1 cellular context compared by ENCODE assay signal in genomic region chr3:119676771-119677640, GRCh38.
TF ChIP-seq lines count a peak whose summit lies in the region.

Gene COX17 (minus strand): TSS chr3:119677406. CDS start chr3:119677310, 96 bp downstream.

TF ChIP-seq in GM12878, 131 proteins besides CTCF, POLR2A, EP300 and RAD21 (continued from another document):
- no peak for TF ChIP-seq CEBPZ (IDR thresholded peaks at IDR 0.05; ENCODE audit: low read depth, low read length)
- TF ChIP-seq USF2 (IDR thresholded peaks at IDR 0.05; ENCODE audit: borderline replicate concordance, low read depth, low read length), result no peak
- TF ChIP-seq MTA2 (IDR thresholded peaks at IDR 0.05; ENCODE audit: low read depth), result no peak; the same call in none of the 2 replicates
- no peak for TF ChIP-seq TCF3 (IDR thresholded peaks at IDR 0.05; ENCODE audit: borderline replicate concordance, insufficient read depth, low read depth, low read length)
- no peak for TF ChIP-seq ZNF207 (IDR thresholded peaks at IDR 0.05; ENCODE audit: borderline replicate concordance)
- TF ChIP-seq LARP7 (IDR thresholded peaks at IDR 0.05), result no peak
- peak; percentile 40; the same call in 1 of the 2 replicates for TF ChIP-seq CREB1 (IDR thresholded peaks at IDR 0.05; ENCODE audit: low read depth)
- TF ChIP-seq TCF7 (IDR thresholded peaks at IDR 0.05; ENCODE audit: borderline replicate concordance), result no peak
- TF ChIP-seq SRF (IDR thresholded peaks at IDR 0.05; ENCODE audit: low read depth in 2 of 2, low read length in 2 of 2), result no peak
- TF ChIP-seq SMARCA5 (IDR thresholded peaks at IDR 0.05), result no peak
- TF ChIP-seq RBBP5 (conservative IDR thresholded peaks at IDR 0.05), result no peak
- TF ChIP-seq BCLAF1 (IDR thresholded peaks at IDR 0.05), result no peak
- TF ChIP-seq ZNF384 (IDR thresholded peaks at IDR 0.05; ENCODE audit: borderline replicate concordance, low read depth, low read length), result no peak
- TF ChIP-seq RELB (IDR thresholded peaks at IDR 0.05; ENCODE audit: low read depth), result peak; percentile 38; the same call in 1 of the 2 replicates
- TF ChIP-seq STAT1 (conservative IDR thresholded peaks at IDR 0.05), result peak; percentile 46; the same call in 1 of the 2 replicates
- TF ChIP-seq EZH2 (IDR thresholded peaks at IDR 0.05; ENCODE audit: borderline replicate concordance, control insufficient read depth, low read depth, low read length), result no peak
- TF ChIP-seq TBL1XR1 (IDR thresholded peaks at IDR 0.05; ENCODE audit: low read depth, low read length), result 0 out of 2 replicates have a peak, but pooled peaks have one; percentile 54
- no peak for TF ChIP-seq NFYA (IDR thresholded peaks at IDR 0.05; ENCODE audit: borderline replicate concordance, low read depth, low read length)
- no peak for TF ChIP-seq CEBPB (IDR thresholded peaks at IDR 0.05; ENCODE audit: borderline replicate concordance in 1 of 2, low read depth in 2 of 2, low read length in 2 of 2)
- peak; percentile 88 for TF ChIP-seq NR2C2 (IDR thresholded peaks at IDR 0.05; ENCODE audit: borderline replicate concordance, control insufficient read depth, insufficient read length, low read depth)
- TF ChIP-seq ZNF274 (IDR thresholded peaks at IDR 0.05; ENCODE audit: insufficient read depth, insufficient read length), result no peak
- no peak for TF ChIP-seq NFXL1 (IDR thresholded peaks at IDR 0.05; ENCODE audit: borderline replicate concordance)
- TF ChIP-seq EGR1 (IDR thresholded peaks at IDR 0.05; ENCODE audit: borderline replicate concordance in 1 of 2, low read depth in 2 of 2, low read length in 2 of 2), result no peak
- TF ChIP-seq GATAD2B (conservative IDR thresholded peaks at IDR 0.05; ENCODE audit: low read depth), result peak; percentile 70
- TF ChIP-seq RFX5 (IDR thresholded peaks at IDR 0.05; ENCODE audit: low read depth, low read length), result 0 out of 2 replicates have a peak, but pooled peaks have one; percentile 22
- TF ChIP-seq SREBF2 (IDR thresholded peaks at IDR 0.05; ENCODE audit: low read length), result no peak
- TF ChIP-seq E4F1 (IDR thresholded peaks at IDR 0.05; ENCODE audit: borderline replicate concordance, partially characterized antibody), result peak; percentile 86
- no peak for TF ChIP-seq CUX1 (IDR thresholded peaks at IDR 0.05; ENCODE audit: insufficient replicate concordance, low read depth, low read length)
- no peak for TF ChIP-seq MLLT1 (IDR thresholded peaks at IDR 0.05)
